ENCODE assay signal across 17 cellular contexts in the genomic region with DNA sequence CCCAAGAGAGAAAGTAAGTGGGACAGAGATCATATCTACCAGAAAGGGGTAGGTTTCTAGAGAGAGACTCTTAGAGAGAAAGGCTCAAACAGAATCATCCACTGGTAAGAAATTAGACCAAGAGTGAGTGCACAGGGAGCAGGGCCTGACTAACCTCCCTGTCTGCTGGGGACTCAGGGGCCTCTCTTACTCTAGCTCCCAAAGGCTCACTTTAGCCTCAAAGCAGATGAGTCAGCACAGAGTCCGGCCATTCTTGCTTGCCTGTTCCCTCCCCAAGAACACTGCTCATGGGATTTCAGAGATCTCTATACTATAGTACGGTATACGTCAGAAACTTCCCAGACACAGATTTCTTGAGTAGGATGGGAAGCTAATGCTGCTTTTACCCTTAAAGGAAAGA. TPM values are rescaled to one million over a fixed set of nuclear protein-coding genes. Genes with fewer than 3 reads are reported as not detected.
A peak's percentile ranks its signal among the peaks of the same experiment; 100 is the strongest.
DNase-seq lines count a peak whose midpoint lies in the region; TF ChIP-seq lines count a peak whose summit lies in the region.
"Had no signal": no experiment of that assay in that cellular context is flagged by ENCODE, and none has a peak within 500 bp of the region (broad histone marks: within the 10 kb centered on the region; RNA-seq: fewer than 3 reads in every experiment).

No MANE protein-coding gene starts in this region.

- H3K27me3 Mint-ChIP-seq in glutamatergic neuron (ENCODE audit: unreplicated experiment): peaks cover under 1% of the 10 kb centered on the region
- H3K27me3 Mint-ChIP-seq: B cell had no signal

- no peak overlapping the region for H3K4me3 ChIP-seq in fibroblast of mammary gland (ENCODE audit: control insufficient read depth, low read depth, low read length)

- intact Hi-C loops in cardiac septum (cut with DNase I): no loop called here

- H3K27ac Mint-ChIP-seq in glutamatergic neuron (ENCODE audit: unreplicated experiment): no peak overlapping the region
- H3K27ac Mint-ChIP-seq: B cell had no signal

- TF ChIP-seq CTCF in fibroblast of mammary gland (conservative IDR thresholded peaks at IDR 0.05; ENCODE audit: control insufficient read depth, insufficient read depth, low read depth, low read length) (no peak), glutamatergic neuron (IDR thresholded peaks at IDR 0.05; ENCODE audit: partially characterized antibody, unreplicated experiment) (no peak)

- H3K4me1 Mint-ChIP-seq in glutamatergic neuron (ENCODE audit: low read depth, unreplicated experiment): no peaks in the 10 kb centered on the region
- H3K4me1 Mint-ChIP-seq: B cell had no signal

- H3K4me3 Mint-ChIP-seq in glutamatergic neuron (ENCODE audit: unreplicated experiment): no peak overlapping the region
- H3K4me3 Mint-ChIP-seq: B cell had no signal

- H3K9me3 Mint-ChIP-seq in glutamatergic neuron (ENCODE audit: unreplicated experiment): no peaks in the 10 kb centered on the region

- peaks cover 7% of the 10 kb centered on the region for H3K36me3 Mint-ChIP-seq in glutamatergic neuron (ENCODE audit: unreplicated experiment)

- DNase-seq in EL (peak; percentile 15), RPMI7951 (ENCODE audit: low read depth) (peak; percentile 24), fibroblast of mammary gland (ENCODE audit: low read depth) (peak; percentile 39), non-pigmented ciliary epithelial cell (ENCODE audit: low read depth) (peak; percentile 22), glutamatergic neuron (no peak), cardiac septum (ENCODE audit: low spot score) (no peak), COLO829 (ENCODE audit: low spot score) (no peak)
- DNase-seq: COR-L47, NCI-H1048, NCI-H1436, NCI-H1930, NCI-H226, NCI-H524, NCI-H82, SIG-M5 had no signal

RNA-seq across cellular contexts. Expression of a gene that starts 32.7 kb away (rescaled TPM):
- total RNA-seq in RPMI7951 (2014; rRNA removed; shearing (Covaris generic)): 11.7 and 11.8 TPM in 2 replicates
- 53.2 TPM for total RNA-seq in glutamatergic neuron (ENCODE audit: unreplicated experiment)
- 35.1 TPM for total RNA-seq in cardiac septum

RNA-seq across cellular contexts. Expression of a gene that starts 50.5 kb away (rescaled TPM):
- not detected in 2 replicates for total RNA-seq in RPMI7951 (2014; rRNA removed; shearing (Covaris generic))
- total RNA-seq in glutamatergic neuron (ENCODE audit: unreplicated experiment): not detected
- total RNA-seq in cardiac septum: 2.4 TPM
- total RNA-seq: MCF 10A had no signal

Comparison
In these comparisons a context has a peak if more than half of its experiments do, and no peak if none do; other contexts are left out.
1. DNase-seq: peak in EL (single experiment), RPMI7951 (single experiment), fibroblast of mammary gland (single experiment) and non-pigmented ciliary epithelial cell (single experiment); none in glutamatergic neuron (single experiment), cardiac septum (single experiment) and COLO829 (single experiment).